Comparison of ENCODE assay signal across 8 cellular contexts in the genomic region with DNA sequence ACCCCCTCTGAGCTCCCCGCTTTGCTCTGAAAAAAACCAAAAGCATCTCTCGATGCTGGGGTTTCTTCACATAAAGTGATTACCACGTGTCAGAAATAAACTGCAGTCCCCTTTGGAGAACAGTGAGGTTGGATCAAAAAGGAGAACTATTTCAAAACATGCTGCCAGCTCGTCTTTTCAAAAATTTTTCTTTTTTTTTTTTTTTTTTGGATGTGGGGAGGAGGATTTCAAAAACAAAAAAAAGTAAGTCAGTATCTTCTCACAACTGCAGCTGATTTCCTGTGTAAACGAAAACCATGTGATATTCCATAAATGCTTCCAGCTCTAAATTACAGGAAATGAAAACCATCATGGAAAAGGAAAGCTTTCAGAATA.
DNase-seq lines count a peak whose midpoint lies in the region; ATAC-seq and TF ChIP-seq lines count a peak whose summit lies in the region.

No MANE protein-coding gene starts in this region.

- H2AFZ ChIP-seq in OCI-LY3 (ENCODE audit: low read depth, low read length) = peak overlapping the region; percentile 90; the same call in 1 of the 2 replicates

- H3K9ac ChIP-seq in OCI-LY3 (ENCODE audit: low read length) (peak overlapping the region; percentile 58), endocrine pancreas (ENCODE audit: control insufficient read depth, insufficient read depth, low read length) (peak overlapping the region; percentile 70)

- no peak for TF ChIP-seq CTCF in OCI-LY3 (IDR thresholded peaks at IDR 0.05; ENCODE audit: low read depth, low read length)

- H3K4me3 ChIP-seq in OCI-LY3 (ENCODE audit: low read length) = peak overlapping the region; percentile 78
- H3K4me3 ChIP-seq in endocrine pancreas (ENCODE audit: control insufficient read depth, insufficient read depth, low read length) = peak overlapping the region; percentile 71
- peak overlapping the region; percentile 75 to 78 for H3K4me3 ChIP-seq in muscle layer of duodenum (ENCODE audit: low read depth in 1 of 2, low read length in 2 of 2)

- ATAC-seq in GM21717 (IDR thresholded peaks at IDR 0.05; ENCODE audit: unreplicated experiment) (no peak), HG02970 (IDR thresholded peaks at IDR 0.05; ENCODE audit: low FRiP score, unreplicated experiment) (no peak)

- no peaks in the 10 kb centered on the region for H3K27me3 ChIP-seq in OCI-LY3 (ENCODE audit: low read depth, low read length)
- no peaks in the 10 kb centered on the region for H3K27me3 ChIP-seq in endocrine pancreas (ENCODE audit: control insufficient read depth, insufficient read depth, low read length)
- H3K27me3 ChIP-seq in muscle layer of duodenum (ENCODE audit: low read depth, low read length) = no peaks in the 10 kb centered on the region

- peak overlapping the region; percentile 99 for H3K4me2 ChIP-seq in OCI-LY3 (ENCODE audit: low read length)

- H4K20me1 ChIP-seq in OCI-LY3 (ENCODE audit: insufficient read depth, low read length) = no peaks in the 10 kb centered on the region

- H3K27ac ChIP-seq in OCI-LY3 (ENCODE audit: low read length) (no peak overlapping the region), muscle layer of duodenum (ENCODE audit: low read length) (peak overlapping the region; percentile 65)

- H3K4me1 ChIP-seq in OCI-LY3 (ENCODE audit: low read length) (peaks cover 20% of the 10 kb centered on the region), endocrine pancreas (ENCODE audit: control insufficient read depth, insufficient read depth, low read length) (no peaks in the 10 kb centered on the region), muscle layer of duodenum (ENCODE audit: control insufficient read depth in 1 of 2, insufficient read depth in 2 of 2, low read length in 2 of 2) (peaks cover 0 to 25% of the 10 kb centered on the region in 2 donors)

- H3K9me3 ChIP-seq in OCI-LY3 (ENCODE audit: insufficient read depth, low read length) = no peaks in the 10 kb centered on the region
- no peaks in the 10 kb centered on the region for H3K9me3 ChIP-seq in endocrine pancreas (ENCODE audit: control insufficient read depth, low read length)
- no peaks in the 10 kb centered on the region for H3K9me3 ChIP-seq in muscle layer of duodenum (ENCODE audit: control insufficient read depth in 1 of 2, low read length in 2 of 2)

- H3K79me2 ChIP-seq in OCI-LY3 (ENCODE audit: low read length) = no peaks in the 10 kb centered on the region

- H3K36me3 ChIP-seq in OCI-LY3 (replicated peaks; ENCODE audit: low read depth, low read length) = no peaks in the 10 kb centered on the region
- H3K36me3 ChIP-seq in endocrine pancreas (ENCODE audit: control insufficient read depth, insufficient read depth, low read length) = no peaks in the 10 kb centered on the region
- no peaks in the 10 kb centered on the region for H3K36me3 ChIP-seq in muscle layer of duodenum (ENCODE audit: control insufficient read depth in 1 of 2, insufficient read depth in 2 of 2, low read length in 2 of 2)

- DNase-seq in EH (ENCODE audit: low read depth) (peak; percentile 78), iPS-NIHi7 (ENCODE audit: extremely low spot score) (no peak), HT-29 (ENCODE audit: low spot score) (no peak)
